Comparison of ENCODE assay signal across 9 cellular contexts in the genomic region with DNA sequence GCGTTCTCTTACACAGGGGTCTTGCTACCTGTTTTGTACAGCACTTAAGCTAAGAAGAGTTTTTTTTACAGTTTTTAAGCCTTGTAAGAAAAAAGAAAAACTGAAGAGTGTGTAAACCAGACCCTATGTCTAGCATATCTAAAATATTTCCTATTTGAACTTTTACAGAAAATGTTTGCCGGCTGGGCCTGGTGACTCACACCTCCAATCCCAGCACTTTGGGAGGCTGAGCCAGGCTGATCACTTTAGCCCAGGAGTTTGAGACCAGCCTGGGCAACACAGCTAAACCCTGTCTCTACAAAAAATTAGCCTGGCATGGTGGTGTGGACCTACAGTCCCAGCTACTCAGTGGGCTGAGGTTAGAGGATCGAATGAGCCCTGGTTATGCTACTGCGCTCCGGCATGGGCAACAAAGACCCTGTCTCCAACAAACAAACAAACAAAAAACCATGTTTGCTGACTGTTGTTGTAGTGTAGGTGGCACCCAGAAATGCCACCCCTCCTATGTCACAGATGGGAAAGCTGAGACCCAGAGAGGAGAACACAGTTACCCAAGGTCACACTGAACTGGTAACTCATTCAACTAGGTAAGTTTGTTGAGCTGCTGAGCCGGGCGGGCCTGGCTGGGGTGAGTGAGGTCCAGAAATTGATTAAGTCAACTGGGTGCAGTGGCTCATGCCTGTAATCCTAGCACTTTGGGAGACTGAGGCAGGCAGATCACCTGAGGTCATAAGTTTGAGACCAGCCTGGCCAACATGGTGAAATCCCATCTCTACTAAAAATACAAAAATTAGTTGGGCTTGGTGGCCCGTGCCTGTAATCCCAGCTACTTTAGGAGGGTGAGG. TPM values are rescaled to one million over a fixed set of nuclear protein-coding genes. Genes with fewer than 3 reads are reported as not detected.
DNase-seq lines count a peak whose midpoint lies in the region; ATAC-seq and TF ChIP-seq lines count a peak whose summit lies in the region.
"Had no signal": no experiment of that assay in that cellular context is flagged by ENCODE, and none has a peak within 500 bp of the region (broad histone marks: within the 10 kb centered on the region; RNA-seq: fewer than 3 reads in every experiment).

No MANE protein-coding gene starts in this region.

- ATAC-seq in body of pancreas (no peak), naive B cell (ENCODE audit: low read depth in 2 of 2) (no peak), GM21423 (IDR thresholded peaks at IDR 0.05; ENCODE audit: unreplicated experiment) (no peak), GM18520 (IDR thresholded peaks at IDR 0.05; ENCODE audit: unreplicated experiment) (no peak)

- H3K4me1 Mint-ChIP-seq in naive B cell = peaks cover 25 to 35% (median 25%) of the 10 kb centered on the region in 3 donors

- H3K4me1 ChIP-seq in BLaER1 treated with 17β-estradiol and CSF1 and Interleukin-3, amounts not matched to agents 10 nM and 100 nM = peaks cover 38 to 66% (median 51%) of the 10 kb centered on the region in 10 experiments
- H3K4me1 ChIP-seq in KMS-11 (ENCODE audit: low read depth, poor library complexity, severe bottlenecking) = peaks cover 13% of the 10 kb centered on the region
- H3K4me1 ChIP-seq in body of pancreas = peaks cover 23% of the 10 kb centered on the region
- H3K4me1 ChIP-seq in testis = peaks cover 19% of the 10 kb centered on the region

- H3K27ac Mint-ChIP-seq in naive B cell = peak overlapping the region; percentile 4 to 96 (median 95)

- TF ChIP-seq POLR2A in body of pancreas (IDR thresholded peaks at IDR 0.05) = no peak
- no peak for TF ChIP-seq POLR2A in testis (IDR thresholded peaks at IDR 0.05)

- intact Hi-C loops in body of pancreas (cut with DNase I) = no loop called here
- intact Hi-C loops in testis (cut with DNase I; ENCODE audit: low total_unique reads) = loop anchor here (5.0 kb wide), 1 partner anchor 77 kb away; a partner anchor contains a TSS

- no peaks in the 10 kb centered on the region for H3K9me3 Mint-ChIP-seq in naive B cell

- H3K79me2 ChIP-seq in KMS-11 (ENCODE audit: insufficient read depth, low read depth) = peaks cover 13% of the 10 kb centered on the region; the same call in 1 of the 2 replicates

- peaks cover 3 to 25% (median 19%) of the 10 kb centered on the region in 11 experiments; a peak in 17 of 22 replicates for H4K20me1 ChIP-seq in BLaER1 treated with 17β-estradiol and CSF1 and Interleukin-3, amounts not matched to agents 10 nM and 100 nM
- H4K20me1 ChIP-seq in KMS-11 (ENCODE audit: insufficient read depth) = no peaks in the 10 kb centered on the region

- H3K27me3 ChIP-seq in BLaER1 treated with 17β-estradiol and CSF1 and Interleukin-3, amounts not matched to agents 10 nM and 100 nM = peaks cover 0 to 10% (median 5%) of the 10 kb centered on the region in 11 experiments; a peak in 10 of 22 replicates
- H3K27me3 ChIP-seq in KMS-11 (ENCODE audit: insufficient read depth, low read depth) (0 out of 2 replicates have a peak, but pooled peaks cover 2% of the 10 kb centered on the region), body of pancreas (no peaks in the 10 kb centered on the region), testis (no peaks in the 10 kb centered on the region)

- H3K36me3 Mint-ChIP-seq in naive B cell = peaks cover 0 to 5% of the 10 kb centered on the region in 2 donors

- H3K36me3 ChIP-seq in BLaER1 treated with 17β-estradiol and CSF1 and Interleukin-3, amounts not matched to agents 10 nM and 100 nM = peaks cover 0 to 16% (median 3%) of the 10 kb centered on the region in 11 experiments; a peak in 11 of 22 replicates
- H3K36me3 ChIP-seq in KMS-11 (ENCODE audit: insufficient read depth) (no peaks in the 10 kb centered on the region), body of pancreas (replicated peaks in 1 of 2; ENCODE audit: insufficient read depth in 1 of 2, low read depth in 2 of 2) (no peaks in the 10 kb centered on the region), testis (ENCODE audit: low read depth, missing control alignments) (no peaks in the 10 kb centered on the region)

- H3K9ac ChIP-seq in BLaER1 treated with 17β-estradiol and CSF1 and Interleukin-3, amounts not matched to agents 10 nM and 100 nM = peak overlapping the region in 7 of 11 experiments; percentile 57 to 95 (median 93); a peak in 10 of 22 replicates
- peak overlapping the region; percentile 65; the same call in 1 of the 2 replicates for H3K9ac ChIP-seq in KMS-11

- H3K4me2 ChIP-seq in BLaER1 treated with 17β-estradiol and CSF1 and Interleukin-3, amounts not matched to agents 10 nM and 100 nM = peak overlapping the region; percentile 83 to 99 (median 94)
- peak overlapping the region; percentile 79 for H3K4me2 ChIP-seq in KMS-11

- DNase-seq in body of pancreas (peak in 1 of 4 donors; percentile 37), naive B cell (no peak), NCI-H2107 (lab: John Stamatoyannopoulos, UW) (no peak), testis (no peak)

- H3K27me3 Mint-ChIP-seq in naive B cell = no peaks in the 10 kb centered on the region

- peak overlapping the region in 6 of 11 experiments; percentile 88 to 94 (median 91); a peak in 9 of 22 replicates for H3K27ac ChIP-seq in BLaER1 treated with 17β-estradiol and CSF1 and Interleukin-3, amounts not matched to agents 10 nM and 100 nM
- no peak overlapping the region for H3K27ac ChIP-seq in KMS-11
- H3K27ac ChIP-seq in body of pancreas = peak overlapping the region; percentile 90 to 99 (median 94)
- peak overlapping the region in 1 of 2 donors; percentile 93 for H3K27ac ChIP-seq in testis
- H3K27ac ChIP-seq: SK-N-MC had no signal

- TF ChIP-seq CTCF in KMS-11 (conservative IDR thresholded peaks at IDR 0.05; ENCODE audit: low read depth, low read length) (no peak), body of pancreas (IDR thresholded peaks at IDR 0.05) (no peak), testis (IDR thresholded peaks at IDR 0.05) (no peak)

- peak overlapping the region; percentile 76; the same call in 1 of the 2 replicates for H2AFZ ChIP-seq in KMS-11 (ENCODE audit: low read depth)

- no peaks in the 10 kb centered on the region for H3K9me3 ChIP-seq in BLaER1 treated with 17β-estradiol and CSF1 and Interleukin-3, amounts not matched to agents 10 nM and 100 nM (replicated peaks in 1 of 11)
- H3K9me3 ChIP-seq in body of pancreas (no peaks in the 10 kb centered on the region), testis (no peaks in the 10 kb centered on the region)

- peak overlapping the region in 8 of 10 experiments; percentile 80 to 99 (median 96); a peak in 9 of 20 replicates for H3K4me3 ChIP-seq in BLaER1 treated with 17β-estradiol and CSF1 and Interleukin-3, amounts not matched to agents 10 nM and 100 nM
- H3K4me3 ChIP-seq in KMS-11 (IDR thresholded peaks at IDR 0.05; ENCODE audit: insufficient read depth, low read depth, low read length) (no peak overlapping the region), body of pancreas (no peak overlapping the region), testis (no peak overlapping the region)

- H3K4me3 Mint-ChIP-seq in naive B cell = peak overlapping the region; percentile 63 to 100 (median 92)

- WGBS in body of pancreas, 2 donors = 61 to 65% methylated on average over 8 of the region's 8 CpGs
- WGBS in testis, 2 donors = 78% methylated on average over 8 of the region's 8 CpGs

RNA-seq across cellular contexts. Expression of a gene that starts 1.9 kb away (rescaled TPM):
- 10 to 100 TPM; 27.0 to 29.7 TPM for total RNA-seq in body of pancreas
- polyA plus RNA-seq in naive B cell (ENCODE audit: low read depth in 6 of 6) = 10 to 100 TPM; 51.5 to 87.2 (median 64.3) TPM
- 10 to 100 TPM; 52.7 to 57.9 TPM for total RNA-seq in testis
- 37.7 TPM for polyA plus RNA-seq in testis (ENCODE audit: insufficient read depth, low read depth, low replicate concordance)

RNA-seq across cellular contexts. Expression of a gene that starts 7.1 kb away (rescaled TPM):
- total RNA-seq in body of pancreas = not detected
- 1 to 10 TPM; 1.6 to 3.4 (median 2.4) TPM for polyA plus RNA-seq in naive B cell (ENCODE audit: low read depth in 6 of 6)
- total RNA-seq in testis = 1 to 10 TPM; 1.9 to 2.3 TPM
- polyA plus RNA-seq in testis (ENCODE audit: insufficient read depth, low read depth, low replicate concordance) = 3.4 TPM

RNA-seq across cellular contexts. Expression of a gene that starts 8.5 kb away (rescaled TPM):
- 1 to 10 TPM; 2.9 to 5.6 TPM for total RNA-seq in body of pancreas
- polyA plus RNA-seq in naive B cell (ENCODE audit: low read depth in 6 of 6) = under 1 TPM in 3 of 6 donors, not detected in 3; 0.28 to 0.58 (median 0.47) TPM
- total RNA-seq in testis = 1 to 10 TPM; 5.2 to 5.3 TPM
- 4.2 TPM for polyA plus RNA-seq in testis (ENCODE audit: insufficient read depth, low read depth, low replicate concordance)

RNA-seq across cellular contexts. Expression of a gene that starts 37.6 kb away (rescaled TPM):
- 10 to 100 TPM in 1 of 2 donors, 1 to 10 TPM in 1; 4.2 to 84.7 TPM for total RNA-seq in body of pancreas
- 100 to 1,000 TPM in 1 of 6 donors, 10 to 100 TPM in 5; 26.6 to 110 (median 82.1) TPM for polyA plus RNA-seq in naive B cell (ENCODE audit: low read depth in 6 of 6)
- total RNA-seq in testis = 1 to 10 TPM; 1.2 to 3.9 TPM
- 22.7 TPM for polyA plus RNA-seq in testis (ENCODE audit: insufficient read depth, low read depth, low replicate concordance)

Comparison
In these comparisons a context has a peak if more than half of its experiments do, and no peak if none do; other contexts are left out.
1. H3K4me3 ChIP-seq: peak in BLaER1 treated with 17β-estradiol and CSF1 and Interleukin-3, amounts not matched to agents 10 nM and 100 nM (8 of 10); none in KMS-11 (single experiment), body of pancreas (0 of 2) and testis (0 of 2).